In the genomic region with DNA sequence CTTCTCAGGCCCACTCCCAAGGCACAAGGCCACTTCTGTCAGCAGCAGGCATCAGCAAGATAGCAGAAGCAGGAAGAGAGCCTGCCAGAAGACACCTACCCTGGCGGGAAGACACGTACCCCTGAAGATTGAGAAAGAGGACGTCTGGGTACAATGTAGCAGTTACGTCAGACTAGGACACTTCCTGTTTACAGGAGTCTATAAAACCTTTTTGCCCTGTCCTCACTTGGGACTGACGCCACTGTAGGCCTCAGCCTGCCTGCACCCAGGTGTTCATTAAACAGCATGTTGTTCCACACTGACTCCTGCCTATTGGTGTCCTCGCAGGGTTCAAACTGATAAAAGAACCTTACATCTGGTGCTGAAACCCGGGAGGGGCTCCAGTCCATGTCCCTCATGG, we compare ENCODE assay signal across 1 cellular context.
TF ChIP-seq lines count a peak whose summit lies in the region.

No MANE protein-coding gene starts in this region.

TF ChIP-seq in HepG2, 621 proteins besides CTCF, POLR2A, EP300 and RAD21:
- TF ChIP-seq BCLAF1 (IDR thresholded peaks at IDR 0.05) (no peak), KAT7 (CRISPR knock-in tag; IDR thresholded peaks at IDR 0.05; ENCODE audit: borderline replicate concordance) (no peak)
